Comparison of ENCODE assay signal across 8 cellular contexts in genomic region chr17:37607637-37608368, GRCh38. TPM values are rescaled to one million over a fixed set of nuclear protein-coding genes. Genes with fewer than 3 reads are reported as not detected.
DNase-seq lines count a peak whose midpoint lies in the region; ATAC-seq and TF ChIP-seq lines count a peak whose summit lies in the region.

No MANE protein-coding gene starts in this region.

- no peaks in the 10 kb centered on the region for H3K9me2 ChIP-seq in Karpas-422 (replicated peaks; ENCODE audit: insufficient read depth, low read length)

- no peak for TF ChIP-seq CTCF in BE2C (IDR thresholded peaks at IDR 0.05; ENCODE audit: low read depth, low read length)
- no peak for TF ChIP-seq CTCF in astrocyte of the spinal cord (IDR thresholded peaks at IDR 0.05; ENCODE audit: low read depth, low read length)
- no peak for TF ChIP-seq CTCF in mesothelial cell of epicardium (IDR thresholded peaks at IDR 0.05; ENCODE audit: unreplicated experiment)

- peaks cover 22% of the 10 kb centered on the region for H3K36me3 Mint-ChIP-seq in mesothelial cell of epicardium

- H3K9ac ChIP-seq in Karpas-422 (ENCODE audit: low read length), result peak overlapping the region; percentile 99

- H3K4me1 Mint-ChIP-seq in mesothelial cell of epicardium, result peaks cover 19% of the 10 kb centered on the region

- in situ Hi-C loops in astrocyte of the spinal cord (cut with HindIII; ENCODE audit: low sequenced_read_pairs), result no loop called here

- ATAC-seq in HG03196 (IDR thresholded peaks at IDR 0.05; ENCODE audit: unreplicated experiment), result no peak
- no peak for ATAC-seq in HG03039 (IDR thresholded peaks at IDR 0.05; ENCODE audit: unreplicated experiment)

- no peaks in the 10 kb centered on the region for H4K20me1 ChIP-seq in Karpas-422 (ENCODE audit: insufficient read depth, low read depth, low read length)

- no peaks in the 10 kb centered on the region for H3K27me3 ChIP-seq in BE2C
- H3K27me3 ChIP-seq in Karpas-422 (ENCODE audit: low read length), result no peaks in the 10 kb centered on the region

- H3K4me1 ChIP-seq in BE2C (no peaks in the 10 kb centered on the region), Karpas-422 (ENCODE audit: low read length) (peaks cover 31% of the 10 kb centered on the region)

- H3K9me3 Mint-ChIP-seq in mesothelial cell of epicardium, result peaks cover 4% of the 10 kb centered on the region

- H2AFZ ChIP-seq in Karpas-422 (ENCODE audit: low read length), result no peak overlapping the region

- peaks cover 63% of the 10 kb centered on the region for H3K79me2 ChIP-seq in Karpas-422 (ENCODE audit: low read length)

- H3K27me3 Mint-ChIP-seq in mesothelial cell of epicardium (ENCODE audit: low read depth), result no peaks in the 10 kb centered on the region

- peak overlapping the region; percentile 94 for H3K27ac Mint-ChIP-seq in mesothelial cell of epicardium

- H3K4me3 ChIP-seq in BE2C (ENCODE audit: low read depth, low read length) (peak overlapping the region; percentile 84), Karpas-422 (ENCODE audit: low read length) (peak overlapping the region; percentile 96), astrocyte of the spinal cord (ENCODE audit: low read depth, low read length) (peak overlapping the region; percentile 88)

- DNase-seq in BE2C (no peak), Karpas-422 (peak; percentile 55), astrocyte of the spinal cord (ENCODE audit: low read depth, low spot score) (no peak), mesothelial cell of epicardium (ENCODE audit: low spot score in 2 of 2, unreplicated experiment in 2 of 2) (no peak), NCI-H524 treated with DMSO at 0.1 percent for 48 hours (lab: John Stamatoyannopoulos, UW) (no peak), T-helper 9 cell (no peak)

- H3K27ac ChIP-seq in Karpas-422 (ENCODE audit: low read length), result peak overlapping the region; percentile 76

- H3K4me2 ChIP-seq in Karpas-422 (ENCODE audit: low read depth, low read length, poor library complexity, severe bottlenecking), result peak overlapping the region; percentile 86

- peak overlapping the region; percentile 87 for H3K4me3 Mint-ChIP-seq in mesothelial cell of epicardium

- H3K9me3 ChIP-seq in BE2C (no peaks in the 10 kb centered on the region), Karpas-422 (ENCODE audit: low read length) (no peaks in the 10 kb centered on the region)

- H3K36me3 ChIP-seq in BE2C (peaks cover 4% of the 10 kb centered on the region; the same call in 1 of the 2 replicates), Karpas-422 (ENCODE audit: insufficient read depth, low read length) (peaks cover 23% of the 10 kb centered on the region)

RNA-seq across cellular contexts. Expression of gene SYNRG, which starts 1.4 kb away (rescaled TPM):
- 9.4 TPM for polyA plus RNA-seq in BE2C (2012; ENCODE audit: insufficient read depth, insufficient read length, low read depth)
- total RNA-seq in Karpas-422 (2014; rRNA removed; shearing (Covaris generic); ENCODE audit: low replicate concordance), result 37.8 and 46.6 TPM in 2 replicates
- 54.3 to 56.3 TPM (median 56.2 TPM) in 3 replicates for total RNA-seq in mesothelial cell of epicardium

RNA-seq across cellular contexts. Expression of gene DDX52, which starts 35.4 kb away (rescaled TPM):
- polyA plus RNA-seq in BE2C (2012; ENCODE audit: insufficient read depth, insufficient read length, low read depth), result 10.4 TPM
- 24.1 and 40.8 TPM in 2 replicates for total RNA-seq in Karpas-422 (2014; rRNA removed; shearing (Covaris generic); ENCODE audit: low replicate concordance)
- total RNA-seq in mesothelial cell of epicardium, result 45.8 to 49.0 TPM (median 48.3 TPM) in 3 replicates
